Comparison of ENCODE assay signal across 10 cellular contexts in the genomic region with DNA sequence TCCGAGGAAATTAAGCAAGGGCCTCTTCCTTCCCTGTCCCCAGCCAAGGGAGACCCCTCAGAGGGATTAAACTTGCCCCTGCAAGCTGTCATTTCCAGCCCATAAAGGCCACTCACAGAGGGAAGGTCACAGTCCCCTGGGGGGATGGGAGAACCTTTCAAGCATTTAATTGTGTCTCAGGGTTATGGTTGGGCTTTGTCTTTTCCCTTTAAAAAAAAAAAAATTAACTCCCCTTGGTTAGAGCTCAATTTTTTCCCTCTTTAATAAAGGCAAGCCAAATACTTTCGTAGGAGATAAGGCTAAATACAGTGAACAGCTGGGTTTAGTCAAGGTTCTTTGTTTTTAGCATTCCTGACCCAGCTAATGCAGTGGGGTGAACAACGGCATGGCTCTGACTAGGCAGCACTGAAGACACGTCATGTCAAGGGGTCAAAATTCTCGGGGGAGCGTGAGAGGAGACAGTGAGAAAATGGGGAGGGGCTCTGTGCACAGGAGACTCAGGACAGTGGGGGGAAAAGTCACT. TPM values are rescaled to one million over a fixed set of nuclear protein-coding genes. Genes with fewer than 3 reads are reported as not detected.
DNase-seq lines count a peak whose midpoint lies in the region; ATAC-seq, FAIRE-seq and TF ChIP-seq lines count a peak whose summit lies in the region.
"Had no signal": no experiment of that assay in that cellular context is flagged by ENCODE, and none has a peak within 500 bp of the region (broad histone marks: within the 10 kb centered on the region; RNA-seq: fewer than 3 reads in every experiment).

No MANE protein-coding gene starts in this region.

- H3K27ac Mint-ChIP-seq in type B pancreatic cell, result peak overlapping the region; percentile 91

- POLR2A ChIA-PET in H1 (lab: Charles Lee; ENCODE audit: partially characterized antibody), result interaction anchor here (0.6 to 2.3 kb wide), 7 partner anchors 8 to 396 kb away, joined by 3 to 8 read pairs (median 6); no protein-coding TSS in a partner anchor

- H2BK120ac ChIP-seq in H1 (replicated peaks; ENCODE audit: low read depth, low read length), result no peak overlapping the region

- H2BK15ac ChIP-seq in H1 (ENCODE audit: low read length), result no peak overlapping the region

- H3K27me3 ChIP-seq in H1 (replicated peaks in 1 of 4; ENCODE audit: control insufficient read depth in 3 of 4, extremely low read depth in 1 of 4, insufficient read depth in 3 of 4, low read length in 3 of 4), result no peaks in the 10 kb centered on the region
- no peaks in the 10 kb centered on the region for H3K27me3 ChIP-seq in lung (ENCODE audit: control insufficient read depth, insufficient read depth)

- no peak overlapping the region for H4K91ac ChIP-seq in H1 (replicated peaks; ENCODE audit: insufficient read length, low read length)

- DNase-seq in NCI-H1417 (lab: John Stamatoyannopoulos, UW) (peak in 2 of 3 experiments; percentile 25 to 80), NCI-H1417 treated with DMSO at 0.1 percent for 48 hours (lab: John Stamatoyannopoulos, UW) (no peak), H1 (ENCODE audit: low read depth in 1 of 2, low spot score in 2 of 2) (no peak), lung (ENCODE audit: low spot score) (no peak), type B pancreatic cell (ENCODE audit: extremely low spot score, unreplicated experiment) (no peak), NCI-H446 treated with DMSO at 0.1 percent for 48 hours (lab: John Stamatoyannopoulos, UW) (no peak)
- DNase-seq: NCI-H1092 had no signal

- peak overlapping the region; percentile 29 to 65; a peak in 3 of 4 replicates for H3K4me2 ChIP-seq in H1 (ENCODE audit: insufficient read depth in 1 of 2, low read depth in 2 of 2, low read length in 2 of 2)

- H3K9me3 ChIP-seq in H1 (ENCODE audit: insufficient read depth in 2 of 2, low read depth in 1 of 2, low read length in 1 of 2), result no peaks in the 10 kb centered on the region
- no peaks in the 10 kb centered on the region for H3K9me3 ChIP-seq in lung (ENCODE audit: control insufficient read depth in 2 of 2, insufficient read depth in 1 of 2, low read length in 1 of 2)

- H3K79me1 ChIP-seq in H1 (ENCODE audit: low read depth, low read length), result peaks cover 5% of the 10 kb centered on the region

- no peak for TF ChIP-seq CTCF in H1 (IDR thresholded peaks at IDR 0.05; ENCODE audit: control extremely low read depth in 1 of 3, insufficient read depth in 1 of 3, low read depth in 1 of 3, low read length in 3 of 3)
- TF ChIP-seq CTCF in lung (IDR thresholded peaks at IDR 0.05; ENCODE audit: control extremely low read depth, extremely low read depth), result no peak
- TF ChIP-seq CTCF in type B pancreatic cell (conservative IDR thresholded peaks at IDR 0.05), result no peak

- no peaks in the 10 kb centered on the region for H3K79me2 ChIP-seq in H1 (ENCODE audit: control insufficient read depth in 1 of 2, insufficient read depth in 2 of 2, low read length in 2 of 2)

- H3K23me2 ChIP-seq in H1 (ENCODE audit: low read depth, low read length), result no peaks in the 10 kb centered on the region

- H2AFZ ChIP-seq in H1 (ENCODE audit: low read length), result no peak overlapping the region

- H3K4me1 ChIP-seq in H1 (replicated peaks in 1 of 4; ENCODE audit: control insufficient read depth in 3 of 4, insufficient read depth in 4 of 4, low read length in 3 of 4) (peaks cover 6 to 22% (median 17%) of the 10 kb centered on the region in 4 experiments), lung (ENCODE audit: control insufficient read depth in 2 of 2, insufficient read depth in 2 of 2, low read length in 2 of 2) (peaks cover 5 to 14% of the 10 kb centered on the region in 2 donors)

- H3K14ac ChIP-seq in H1 (ENCODE audit: insufficient read length), result no peak overlapping the region

- no peak overlapping the region for H4K5ac ChIP-seq in H1 (ENCODE audit: insufficient read length, low read depth, low read length)

- H3K18ac ChIP-seq in H1 (ENCODE audit: extremely low read depth, low read length), result no peak overlapping the region

- H2BK20ac ChIP-seq in H1 (ENCODE audit: low read length), result no peak overlapping the region

- no peak overlapping the region for H3K56ac ChIP-seq in H1 (replicated peaks; ENCODE audit: insufficient read length, low read depth, low read length)

- 72% methylated on average over 6 of the region's 6 CpGs; no CpG with 5 or more reads in 1 of the 2 experiments for WGBS in H1 (ENCODE audit: extremely low coverage in 1 of 2, insufficient coverage in 1 of 2, insufficient read length in 1 of 2, insufficient replicate concordance in 2 of 2, low coverage in 1 of 2, low lambda C conversion rate in 2 of 2, missing lambda C conversion rate in 1 of 2), 2 experiments
- WGBS in lung, 2 donors, result 57 to 70% methylated on average over 6 of the region's 6 CpGs

- TF ChIP-seq EP300 in H1 (IDR thresholded peaks at IDR 0.05; ENCODE audit: borderline replicate concordance in 1 of 2, low read depth in 2 of 2, low read length in 2 of 2), result no peak

- H4K20me1 ChIP-seq in H1 (replicated peaks in 1 of 2; ENCODE audit: control insufficient read depth in 1 of 2, insufficient read depth in 2 of 2, low read length in 2 of 2), result peaks cover 0 to 4% of the 10 kb centered on the region in 2 experiments

- H3K9me3 Mint-ChIP-seq in type B pancreatic cell, result peaks cover 3% of the 10 kb centered on the region

- H3K4me3 Mint-ChIP-seq in type B pancreatic cell, result peak overlapping the region; percentile 82

- CTCF ChIA-PET in H1 (lab: Charles Lee; ENCODE audit: partially characterized antibody), result interaction anchor here (1.0 to 2.9 kb wide), 4 partner anchors 12 to 218 kb away, joined by 3 to 11 read pairs (median 6); no protein-coding TSS in a partner anchor

- H3K36me3 ChIP-seq in H1 (ENCODE audit: control insufficient read depth in 2 of 4, insufficient read depth in 4 of 4, low read length in 3 of 4) (peaks cover 18 to 76% (median 36%) of the 10 kb centered on the region in 4 experiments), lung (ENCODE audit: control insufficient read depth in 2 of 2, insufficient read depth in 2 of 2, low read length in 2 of 2) (peaks cover 13 to 38% of the 10 kb centered on the region in 2 donors)

- H3K36me3 Mint-ChIP-seq in type B pancreatic cell, result peaks cover 54% of the 10 kb centered on the region

- 0 out of 2 replicates have a peak overlapping the region, but pooled peaks have one; percentile 33 for H2AK5ac ChIP-seq in H1 (ENCODE audit: low read depth, low read length)

- no peak overlapping the region for H3K4ac ChIP-seq in H1 (replicated peaks; ENCODE audit: insufficient read length, low read depth, low read length)

- no peak overlapping the region for H4K8ac ChIP-seq in H1 (ENCODE audit: extremely low read depth, insufficient read depth, low read length)

- no peak overlapping the region for H2BK5ac ChIP-seq in H1 (ENCODE audit: low read depth, low read length)

- no peak for TF ChIP-seq POLR2A in H1 (IDR thresholded peaks at IDR 0.05; ENCODE audit: control extremely low read depth in 1 of 2, low read depth in 2 of 2, low read length in 2 of 2)

- H3K4me1 Mint-ChIP-seq in type B pancreatic cell (ENCODE audit: unreplicated experiment), result peaks cover 53% of the 10 kb centered on the region

- no peaks in the 10 kb centered on the region for H3K27me3 Mint-ChIP-seq in type B pancreatic cell

- peak; percentile 72 for FAIRE-seq in H1 (lab: Jason Lieb, UNC)

- H3K27ac ChIP-seq in H1 (ENCODE audit: low read depth, low read length) (no peak overlapping the region), lung (ENCODE audit: low read depth in 1 of 2, low read length in 1 of 2) (peak overlapping the region; percentile 30 to 69)
- H3K27ac ChIP-seq: 22Rv1 had no signal

- H3K9ac ChIP-seq in H1 (replicated peaks in 1 of 4; ENCODE audit: extremely low read depth in 1 of 4, low read depth in 3 of 4, low read length in 3 of 4), result no peak overlapping the region; a peak in 1 of 7 replicates

- no peak overlapping the region for H3K23ac ChIP-seq in H1 (ENCODE audit: insufficient read length)

- TF ChIP-seq RAD21 in H1 (IDR thresholded peaks at IDR 0.05 in 1 of 2, conservative IDR thresholded peaks at IDR 0.05 in 1 of 2; ENCODE audit: low read depth in 2 of 2, low read length in 2 of 2), result no peak

- no peak overlapping the region for H2BK12ac ChIP-seq in H1 (ENCODE audit: low read depth, low read length)

- H3K4me3 ChIP-seq in H1 (ENCODE audit: extremely low read depth in 1 of 4, insufficient read depth in 2 of 4, low read depth in 3 of 4, low read length in 4 of 4) (no peak overlapping the region; a peak in 1 of 8 replicates), lung (no peak overlapping the region)

- peak; percentile 49 for ATAC-seq in lung (ENCODE audit: insufficient read depth, low FRiP score)
- ATAC-seq in GM21717 (IDR thresholded peaks at IDR 0.05; ENCODE audit: unreplicated experiment), result no peak
- ATAC-seq in GM18873 (IDR thresholded peaks at IDR 0.05; ENCODE audit: low FRiP score, unreplicated experiment), result no peak

TF ChIP-seq in H1, 55 proteins besides CTCF, POLR2A, EP300 and RAD21:
- TF ChIP-seq CREB1 (IDR thresholded peaks at IDR 0.05), result 0 out of 2 replicates have a peak, but pooled peaks have one; percentile 15
- TF ChIP-seq, protein P1, sequence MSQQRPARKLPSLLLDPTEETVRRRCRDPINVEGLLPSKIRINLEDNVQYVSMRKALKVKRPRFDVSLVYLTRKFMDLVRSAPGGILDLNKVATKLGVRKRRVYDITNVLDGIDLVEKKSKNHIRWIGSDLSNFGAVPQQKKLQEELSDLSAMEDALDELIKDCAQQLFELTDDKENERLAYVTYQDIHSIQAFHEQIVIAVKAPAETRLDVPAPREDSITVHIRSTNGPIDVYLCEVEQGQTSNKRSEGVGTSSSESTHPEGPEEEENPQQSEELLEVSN (IDR thresholded peaks at IDR 0.05), result no peak

RNA-seq across cellular contexts. Expression of a gene that starts 30.4 kb away (rescaled TPM):
- 31.7 and 33.4 TPM in 2 replicates for total RNA-seq in H1 (2021; fragmentation: NEBNext Ultra II Directional; extraction: Animal tissue kit (Norgen Biotek cat#: 25700))
- polyA plus RNA-seq in H1 (2011; rRNA removed), result 17.7 and 24.2 TPM in 2 replicates
- 19.3 TPM for polyA plus RNA-seq in H1 (2011; cell fraction: cytosol; rRNA removed)
- polyA plus RNA-seq in H1 (2011; cell fraction: nucleus; rRNA removed), result 36.2 TPM
- polyA plus RNA-seq in H1 (2012, experiment 1 of 2), result 18.3 to 25.8 TPM (median 20.3 TPM) in 4 replicates
- 9.2 TPM for polyA plus RNA-seq in H1 (2012, experiment 2 of 2)
- polyA plus RNA-seq in H1 (2013, experiment 1 of 2), result 17.7 TPM
- 15.4 TPM for polyA plus RNA-seq in H1 (2013, experiment 2 of 2)
- 14.1 and 21.3 TPM in 2 replicates for polyA minus RNA-seq in H1 (2011; rRNA and poly(A)+ RNA removed)
- 21.3 TPM for polyA minus RNA-seq in H1 (2011; cell fraction: cytosol; rRNA and poly(A)+ RNA removed)
- polyA minus RNA-seq in H1 (2011; cell fraction: nucleus; rRNA and poly(A)+ RNA removed), result 44.5 TPM
- total RNA-seq in lung, result 100 to 1,000 TPM in 1 of 2 donors, 10 to 100 TPM in 1; 60.3 to 127 TPM
- 10 to 100 TPM; 13.0 to 13.2 TPM for polyA plus RNA-seq in lung
- total RNA-seq in type B pancreatic cell (ENCODE audit: low replicate concordance), result 29.2 and 115 TPM in 2 replicates

Comparison
In these comparisons a context has a peak if more than half of its experiments do, and no peak if none do; other contexts are left out.
1. DNase-seq: peak in NCI-H1417 (2 of 3); none in NCI-H1417 treated with DMSO at 0.1 percent for 48 hours (single experiment), H1 (0 of 2), lung (single experiment), type B pancreatic cell (single experiment) and NCI-H446 treated with DMSO at 0.1 percent for 48 hours (single experiment).